ENCODE assay signal across 1 cellular context in the genomic region with DNA sequence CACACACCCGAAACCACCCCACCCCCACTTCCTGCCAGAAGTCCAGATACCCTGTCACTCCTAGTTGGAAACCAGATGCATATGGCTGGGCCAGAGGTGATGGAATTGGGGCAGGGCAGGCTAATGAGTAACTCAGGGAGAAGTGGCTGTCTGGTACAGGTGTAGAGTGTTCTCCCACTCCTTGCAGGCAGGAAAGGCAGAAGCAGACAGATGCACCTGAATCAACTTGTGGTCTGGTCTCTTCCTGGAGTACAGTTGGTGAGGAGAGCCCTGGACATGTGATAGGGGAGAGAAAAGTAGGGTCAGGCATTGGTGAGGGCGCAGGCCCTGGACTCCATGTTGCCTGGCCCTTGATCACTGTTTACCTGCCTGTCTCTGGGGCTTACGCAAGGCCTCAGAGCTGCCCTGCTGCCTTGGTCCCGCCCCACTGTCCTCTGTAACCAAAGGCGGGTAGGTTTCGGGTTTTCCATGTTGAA.
A peak's percentile ranks its signal among the peaks of the same experiment; 100 is the strongest.
TF ChIP-seq lines count a peak whose summit lies in the region.

No MANE protein-coding gene starts in this region.

TF ChIP-seq in liver, 16 proteins besides CTCF, POLR2A, EP300 and RAD21 (continued from another document):
- TF ChIP-seq EGR1 (IDR thresholded peaks at IDR 0.05; ENCODE audit: low read depth in 2 of 2) (no peak), JUND (IDR thresholded peaks at IDR 0.05) (peak in 1 of 2 donors; percentile 60)
- TF ChIP-seq, protein P1, sequence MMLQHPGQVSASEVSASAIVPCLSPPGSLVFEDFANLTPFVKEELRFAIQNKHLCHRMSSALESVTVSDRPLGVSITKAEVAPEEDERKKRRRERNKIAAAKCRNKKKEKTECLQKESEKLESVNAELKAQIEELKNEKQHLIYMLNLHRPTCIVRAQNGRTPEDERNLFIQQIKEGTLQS (IDR thresholded peaks at IDR 0.05) = peak; percentile 73
- TF ChIP-seq, protein P2, sequence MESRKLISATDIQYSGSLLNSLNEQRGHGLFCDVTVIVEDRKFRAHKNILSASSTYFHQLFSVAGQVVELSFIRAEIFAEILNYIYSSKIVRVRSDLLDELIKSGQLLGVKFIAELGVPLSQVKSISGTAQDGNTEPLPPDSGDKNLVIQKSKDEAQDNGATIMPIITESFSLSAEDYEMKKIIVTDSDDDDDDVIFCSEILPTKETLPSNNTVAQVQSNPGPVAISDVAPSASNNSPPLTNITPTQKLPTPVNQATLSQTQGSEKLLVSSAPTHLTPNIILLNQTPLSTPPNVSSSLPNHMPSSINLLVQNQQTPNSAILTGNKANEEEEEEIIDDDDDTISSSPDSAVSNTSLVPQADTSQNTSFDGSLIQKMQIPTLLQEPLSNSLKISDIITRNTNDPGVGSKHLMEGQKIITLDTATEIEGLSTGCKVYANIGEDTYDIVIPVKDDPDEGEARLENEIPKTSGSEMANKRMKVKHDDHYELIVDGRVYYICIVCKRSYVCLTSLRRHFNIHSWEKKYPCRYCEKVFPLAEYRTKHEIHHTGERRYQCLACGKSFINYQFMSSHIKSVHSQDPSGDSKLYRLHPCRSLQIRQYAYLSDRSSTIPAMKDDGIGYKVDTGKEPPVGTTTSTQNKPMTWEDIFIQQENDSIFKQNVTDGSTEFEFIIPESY (IDR thresholded peaks at IDR 0.05) = peak; percentile 27
TF ChIP-seq in liver: peak in this region for 13.
